In genomic region chr19:52237771-52238400, GRCh38 we compare ENCODE assay signal across 8 cellular contexts. TPM values are rescaled to one million over a fixed set of nuclear protein-coding genes. Genes with fewer than 3 reads are reported as not detected.
A peak's percentile ranks its signal among the peaks of the same experiment; 100 is the strongest.
DNase-seq lines count a peak whose midpoint lies in the region; ATAC-seq, FAIRE-seq and TF ChIP-seq lines count a peak whose summit lies in the region.

No MANE protein-coding gene starts in this region.

- H3K9me3 ChIP-seq in DND-41 (ENCODE audit: insufficient read depth, low read length, severe bottlenecking): no peaks in the 10 kb centered on the region
- no peaks in the 10 kb centered on the region for H3K9me3 ChIP-seq in Loucy (ENCODE audit: insufficient read depth, low read depth, low read length)
- H3K9me3 ChIP-seq in astrocyte (ENCODE audit: insufficient read depth, low read depth, low read length): no peaks in the 10 kb centered on the region
- no peaks in the 10 kb centered on the region for H3K9me3 ChIP-seq in iPS DF 6.9 (ENCODE audit: control insufficient read depth, insufficient read depth, low read length)

- no peaks in the 10 kb centered on the region for H3K27me3 Mint-ChIP-seq in astrocyte (ENCODE audit: low read depth, unreplicated experiment)

- no peaks in the 10 kb centered on the region for H3K4me1 ChIP-seq in DND-41 (ENCODE audit: insufficient read depth, low read length)
- H3K4me1 ChIP-seq in Loucy (ENCODE audit: insufficient read depth, low read length, poor library complexity, severe bottlenecking): no peaks in the 10 kb centered on the region
- no peaks in the 10 kb centered on the region for H3K4me1 ChIP-seq in astrocyte (ENCODE audit: insufficient read depth, low read length)
- no peaks in the 10 kb centered on the region for H3K4me1 ChIP-seq in iPS DF 6.9 (ENCODE audit: control insufficient read depth, insufficient read depth, low read length)

- no peaks in the 10 kb centered on the region for H3F3A ChIP-seq in Loucy (ENCODE audit: low read depth)

- H4K20me1 ChIP-seq in DND-41 (ENCODE audit: insufficient read depth, low read length): no peaks in the 10 kb centered on the region
- no peaks in the 10 kb centered on the region for H4K20me1 ChIP-seq in Loucy (ENCODE audit: insufficient read depth, low read length, poor library complexity, severe bottlenecking)
- H4K20me1 ChIP-seq in astrocyte (ENCODE audit: insufficient read depth, low read length): no peaks in the 10 kb centered on the region

- peak; percentile 73 for ATAC-seq in DND-41 (ENCODE audit: insufficient read depth, low read depth)
- no peak for ATAC-seq in GM21515 (IDR thresholded peaks at IDR 0.05; ENCODE audit: unreplicated experiment)
- no peak for ATAC-seq in HG02981 (IDR thresholded peaks at IDR 0.05; ENCODE audit: unreplicated experiment)

- peak; percentile 65 for DNase-seq in DND-41
- peak in 4 of 5 experiments; percentile 12 to 60 (median 30) for DNase-seq in T-helper 2 cell
- peak; percentile 41 for DNase-seq in astrocyte (ENCODE audit: low read depth)
- peak; percentile 48 for DNase-seq in iPS DF 6.9 (ENCODE audit: low read depth, low spot score)
- peak; percentile 28 to 37 for DNase-seq in stimulated activated CD4-positive, alpha-beta T cell treated with anti-CD3 and anti-CD28 coated beads, Interleukin-12 subunit alpha, Interleukin-12 subunit beta, amount 100 ng/mL, for 24 hours (ENCODE audit: low read depth in 2 of 2)

- no peaks in the 10 kb centered on the region for H3K9me2 ChIP-seq in Loucy (replicated peaks; ENCODE audit: low read depth, low read length)

- H3K79me2 ChIP-seq in DND-41 (ENCODE audit: insufficient read depth, low read length): no peaks in the 10 kb centered on the region
- H3K79me2 ChIP-seq in Loucy (ENCODE audit: insufficient read depth, low read length): no peaks in the 10 kb centered on the region
- H3K79me2 ChIP-seq in astrocyte (ENCODE audit: insufficient read depth, low read length): no peaks in the 10 kb centered on the region

- H3K36me3 Mint-ChIP-seq in astrocyte (ENCODE audit: low read depth, unreplicated experiment): no peaks in the 10 kb centered on the region

- no peak overlapping the region for H3K4me3 Mint-ChIP-seq in astrocyte (ENCODE audit: unreplicated experiment)

- H3K27ac ChIP-seq in DND-41 (ENCODE audit: low read length) (no peak overlapping the region), astrocyte (ENCODE audit: low read depth, low read length) (no peak overlapping the region), iPS DF 6.9 (ENCODE audit: low read length) (no peak overlapping the region)

- H3K27ac Mint-ChIP-seq in astrocyte (ENCODE audit: unreplicated experiment): no peak overlapping the region

- WGBS in iPS DF 6.9 (ENCODE audit: insufficient coverage, insufficient read length): no CpG with 5 or more reads among the region's 8 CpGs

- FAIRE-seq in astrocyte (lab: Jason Lieb, UNC): peak; percentile 84

- H3K4me1 Mint-ChIP-seq in astrocyte (ENCODE audit: low read depth, unreplicated experiment): no peaks in the 10 kb centered on the region

- H3K27me3 ChIP-seq in DND-41 (ENCODE audit: insufficient read depth, low read length, poor library complexity) (no peaks in the 10 kb centered on the region), Loucy (ENCODE audit: insufficient read depth, low read length, poor library complexity, severe bottlenecking) (no peaks in the 10 kb centered on the region), astrocyte (ENCODE audit: insufficient read depth, low read length) (no peaks in the 10 kb centered on the region), iPS DF 6.9 (ENCODE audit: control insufficient read depth, insufficient read depth, low read length) (no peaks in the 10 kb centered on the region)

- H3K36me3 ChIP-seq in DND-41 (ENCODE audit: insufficient read depth, low read length): no peaks in the 10 kb centered on the region
- H3K36me3 ChIP-seq in Loucy (ENCODE audit: insufficient read depth, low read length): no peaks in the 10 kb centered on the region
- H3K36me3 ChIP-seq in astrocyte (ENCODE audit: insufficient read depth, low read length): no peaks in the 10 kb centered on the region
- H3K36me3 ChIP-seq in iPS DF 6.9 (ENCODE audit: control insufficient read depth, insufficient read depth, low read length): no peaks in the 10 kb centered on the region

- H3K4me2 ChIP-seq in DND-41 (ENCODE audit: insufficient read depth, low read length): no peak overlapping the region
- no peak overlapping the region for H3K4me2 ChIP-seq in Loucy (ENCODE audit: low read depth, low read length, poor library complexity, severe bottlenecking)
- H3K4me2 ChIP-seq in astrocyte (ENCODE audit: low read length): no peak overlapping the region

- H3K9ac ChIP-seq in DND-41 (ENCODE audit: low read depth, low read length) (no peak overlapping the region), Loucy (ENCODE audit: low read depth, low read length, poor library complexity, severe bottlenecking) (no peak overlapping the region), astrocyte (ENCODE audit: low read length) (no peak overlapping the region)

- H2AFZ ChIP-seq in DND-41 (ENCODE audit: low read depth, low read length) (no peak overlapping the region), Loucy (ENCODE audit: low read length) (no peak overlapping the region), astrocyte (ENCODE audit: low read depth, low read length) (no peak overlapping the region)

- H3K9me3 Mint-ChIP-seq in astrocyte (ENCODE audit: unreplicated experiment): no peaks in the 10 kb centered on the region

- TF ChIP-seq CTCF in DND-41 (IDR thresholded peaks at IDR 0.05; ENCODE audit: borderline replicate concordance, extremely low read depth, low read length, poor library complexity, severe bottlenecking): peak; percentile 98
- peak; percentile 90 for TF ChIP-seq CTCF in Loucy (conservative IDR thresholded peaks at IDR 0.05; ENCODE audit: low read length)
- TF ChIP-seq CTCF in astrocyte (IDR thresholded peaks at IDR 0.05; ENCODE audit: insufficient read depth, low read depth, low read length): peak; percentile 95

- H3K4me3 ChIP-seq in DND-41 (ENCODE audit: low read depth in 1 of 2, low read length in 2 of 2) (no peak overlapping the region), Loucy (ENCODE audit: low read length, poor library complexity, severe bottlenecking) (no peak overlapping the region), astrocyte (ENCODE audit: insufficient read depth, low read depth, low read length) (no peak overlapping the region), iPS DF 6.9 (ENCODE audit: low read length) (no peak overlapping the region)

RNA-seq across cellular contexts. Expression of gene ZNF766, which starts 31.5 kb away (rescaled TPM):
- total RNA-seq in astrocyte: 13.2 and 16.5 TPM in 2 replicates

RNA-seq across cellular contexts. Expression of gene PPP2R1A, which starts 48.0 kb away (rescaled TPM):
- 316 and 332 TPM in 2 replicates for total RNA-seq in astrocyte

RNA-seq across cellular contexts. Expression of gene ZNF480, which starts 59.1 kb away (rescaled TPM):
- 8.8 and 12.6 TPM in 2 replicates for total RNA-seq in astrocyte
